Comparison of ENCODE assay signal across 9 cellular contexts in genomic region chr15:59622289-59622688, GRCh38. TPM values are rescaled to one million over a fixed set of nuclear protein-coding genes. Genes with fewer than 3 reads are reported as not detected.
DNase-seq lines count a peak whose midpoint lies in the region; ATAC-seq and TF ChIP-seq lines count a peak whose summit lies in the region.
"Had no signal": no experiment of that assay in that cellular context is flagged by ENCODE, and none has a peak within 500 bp of the region (broad histone marks: within the 10 kb centered on the region; RNA-seq: fewer than 3 reads in every experiment).

No MANE protein-coding gene starts in this region.

- no peaks in the 10 kb centered on the region for H3K4me1 ChIP-seq in tibial nerve

- ATAC-seq in HG02884 (IDR thresholded peaks at IDR 0.05; ENCODE audit: unreplicated experiment) = peak; percentile 74

- no peak overlapping the region for H3K4me3 ChIP-seq in tibial nerve

- DNase-seq in NCI-H2227 (lab: John Stamatoyannopoulos, UW; ENCODE audit: unreplicated experiment) (peak; percentile 18), NCI-H2227 treated with DMSO at 0.1 percent for 48 hours (lab: John Stamatoyannopoulos, UW) (no peak), RPMI7951 (ENCODE audit: low read depth) (peak; percentile 63), astrocyte of the hippocampus (ENCODE audit: low read depth, low spot score) (peak; percentile 44), myocyte (ENCODE audit: low read depth) (peak; percentile 48), NCI-H446 treated with DMSO at 0.1 percent for 48 hours (lab: John Stamatoyannopoulos, UW) (no peak), tibial nerve (ENCODE audit: low spot score in 2 of 2) (no peak)

- no peaks in the 10 kb centered on the region for H3K9me3 ChIP-seq in tibial nerve

- peak in 1 of 5 experiments; percentile 22 for TF ChIP-seq CTCF in tibial nerve (IDR thresholded peaks at IDR 0.05)

- no peaks in the 10 kb centered on the region for H3K27me3 ChIP-seq in tibial nerve

- H3K36me3 ChIP-seq in tibial nerve = no peaks in the 10 kb centered on the region

- TF ChIP-seq EP300 in tibial nerve (IDR thresholded peaks at IDR 0.05) = no peak

- TF ChIP-seq POLR2A in tibial nerve (IDR thresholded peaks at IDR 0.05) = no peak

- 25 to 29% methylated on average over 6 of the region's 6 CpGs for WGBS in tibial nerve, 2 donors

- no peak overlapping the region for H3K27ac ChIP-seq in tibial nerve

RNA-seq across cellular contexts. Expression of gene GCNT3, which starts 10.7 kb away (rescaled TPM):
- not detected in 2 replicates for total RNA-seq in RPMI7951 (2014; rRNA removed; shearing (Covaris generic))
- total RNA-seq in myocyte (0.68 and 1.7 TPM in 2 replicates), tibial nerve (not detected)
- 0.35 TPM for polyA plus RNA-seq in myocyte (2012)
- total RNA-seq: CD4-positive, alpha-beta T cell had no signal

RNA-seq across cellular contexts. Expression of gene GTF2A2, which starts 35.0 kb away (rescaled TPM):
- total RNA-seq in RPMI7951 (2014; rRNA removed; shearing (Covaris generic)) = 106 and 121 TPM in 2 replicates
- total RNA-seq in myocyte (60.9 and 84.8 TPM in 2 replicates), tibial nerve (10 to 100 TPM; 13.1 to 49.8 (median 22.9) TPM)
- polyA plus RNA-seq in myocyte (2012) = 104 TPM

Comparison
In these comparisons a context has a peak if more than half of its experiments do, and no peak if none do; other contexts are left out.
1. DNase-seq: peak in NCI-H2227 (single experiment), RPMI7951 (single experiment), astrocyte of the hippocampus (single experiment) and myocyte (single experiment); none in NCI-H2227 treated with DMSO at 0.1 percent for 48 hours (single experiment), NCI-H446 treated with DMSO at 0.1 percent for 48 hours (single experiment) and tibial nerve (0 of 2).